In the genomic region with DNA sequence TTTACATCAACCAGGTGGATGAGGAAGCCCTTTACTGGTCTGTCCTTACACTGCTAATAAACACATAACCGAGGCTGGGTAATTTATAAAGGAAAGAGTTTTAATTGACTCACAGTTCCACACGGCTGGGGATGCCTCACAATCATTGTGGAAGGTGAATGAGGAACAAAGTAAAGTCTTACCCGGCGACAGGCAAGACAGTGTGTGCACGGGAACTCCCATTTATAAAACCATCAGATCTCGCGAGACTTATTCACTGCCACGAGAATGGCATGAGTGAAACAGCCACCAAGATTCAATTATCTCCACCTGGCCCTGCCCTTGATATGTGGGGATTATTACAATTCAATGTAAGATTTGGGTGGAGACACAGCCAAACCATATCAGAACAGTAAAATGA, we compare ENCODE assay signal across 15 cellular contexts.
DNase-seq lines count a peak whose midpoint lies in the region; ATAC-seq, FAIRE-seq and TF ChIP-seq lines count a peak whose summit lies in the region.
"Had no signal": no experiment of that assay in that cellular context is flagged by ENCODE, and none has a peak within 500 bp of the region (broad histone marks: within the 10 kb centered on the region; RNA-seq: fewer than 3 reads in every experiment).

No MANE protein-coding gene starts in this region.

- peak; percentile 87 for FAIRE-seq in GM12891 (lab: Jason Lieb, UNC)
- FAIRE-seq: kidney had no signal

- intact Hi-C loops in left colon (cut with DNase I, micrococcal nuclease) (no loop called here), esophagus squamous epithelium (cut with DNase I) (no loop called here), posterior cingulate gyrus (cut with DNase I) (loop anchor here (10.0 kb wide), 1 partner anchor 59 kb away; no protein-coding TSS in a partner anchor)
- intact Hi-C loops in CD4-positive, alpha-beta memory T cell (cut with micrococcal nuclease): loop anchor here (2.0 kb wide), 1 partner anchor 67 kb away; the partner anchor contains the start of gene GRAMD2B

- no peaks in the 10 kb centered on the region for H3K9me3 ChIP-seq in esophagus squamous epithelium
- no peaks in the 10 kb centered on the region for H3K9me3 ChIP-seq in CD4-positive, alpha-beta memory T cell (ENCODE audit: control insufficient read depth in 1 of 2, low read length in 2 of 2)
- H3K9me3 ChIP-seq: gastrocnemius medialis, SJCRH30, uterus had no signal

- no peak overlapping the region for H3K27ac ChIP-seq in esophagus squamous epithelium
- H3K27ac ChIP-seq in CD4-positive, alpha-beta memory T cell (ENCODE audit: low read depth, low read length): no peak overlapping the region
- H3K27ac ChIP-seq: gastrocnemius medialis, uterus had no signal

- no peak overlapping the region for H3K4me3 Mint-ChIP-seq in CD4-positive, alpha-beta memory T cell
- H3K4me3 Mint-ChIP-seq: activated CD4-positive, alpha-beta T cell treated with anti-CD3 and anti-CD28 coated beads for 36 hours; activated T-cell treated with anti-CD3 and anti-CD28 coated beads, Interleukin-2, amount 50 U/mL, for 72 hours; natural killer cell had no signal

- H3K27ac Mint-ChIP-seq in CD4-positive, alpha-beta memory T cell: peak overlapping the region in 1 of 7 donors; percentile 11
- H3K27ac Mint-ChIP-seq: activated CD4-positive, alpha-beta T cell treated with anti-CD3 and anti-CD28 coated beads for 36 hours; activated T-cell treated with anti-CD3 and anti-CD28 coated beads, Interleukin-2, amount 50 U/mL, for 72 hours; natural killer cell had no signal

- no peaks in the 10 kb centered on the region for H3K27me3 ChIP-seq in esophagus squamous epithelium
- H3K27me3 ChIP-seq in CD4-positive, alpha-beta memory T cell (ENCODE audit: insufficient read depth, low read length): no peaks in the 10 kb centered on the region
- H3K27me3 ChIP-seq: gastrocnemius medialis, SJCRH30, uterus had no signal

- peaks cover 3 to 13% (median 8%) of the 10 kb centered on the region in 3 donors for H3K4me1 ChIP-seq in esophagus squamous epithelium
- peaks cover 4% of the 10 kb centered on the region for H3K4me1 ChIP-seq in CD4-positive, alpha-beta memory T cell (ENCODE audit: insufficient read depth, low read length)
- H3K4me1 ChIP-seq: uterus had no signal

- no peak overlapping the region for H3K4me3 ChIP-seq in esophagus squamous epithelium
- no peak overlapping the region for H3K4me3 ChIP-seq in CD4-positive, alpha-beta memory T cell (ENCODE audit: low read length in 2 of 2)
- H3K4me3 ChIP-seq: gastrocnemius medialis, SJCRH30, uterus had no signal

- POLR2A ChIA-PET in CD4-positive, alpha-beta memory T cell (lab: Charles Lee; ENCODE audit: partially characterized antibody): no interaction called here

- 72 to 79% methylated on average over 6 to 8 of the region's 8 CpGs for WGBS in esophagus squamous epithelium, 2 donors

- CTCF ChIA-PET in CD4-positive, alpha-beta memory T cell (lab: Charles Lee; ENCODE audit: partially characterized antibody): interaction anchor here (0.9 to 8.6 kb wide), 7 partner anchors 13 to 183 kb away, joined by 3 to 70 read pairs (median 39); no protein-coding TSS in a partner anchor

- H3K9me3 Mint-ChIP-seq in CD4-positive, alpha-beta memory T cell: no peaks in the 10 kb centered on the region
- H3K9me3 Mint-ChIP-seq: activated T-cell treated with anti-CD3 and anti-CD28 coated beads, Interleukin-2, amount 50 U/mL, for 72 hours; natural killer cell had no signal

- no peak for TF ChIP-seq POLR2A in GM12891 (IDR thresholded peaks at IDR 0.05; ENCODE audit: low read depth, low read length)
- TF ChIP-seq POLR2A in esophagus squamous epithelium (IDR thresholded peaks at IDR 0.05): no peak

- ATAC-seq in GM21576 (IDR thresholded peaks at IDR 0.05; ENCODE audit: unreplicated experiment) (peak; percentile 35), left colon (peak; percentile 63)
- ATAC-seq: activated CD4-positive, alpha-beta T cell treated with anti-CD3 and anti-CD28 coated beads for 36 hours; activated T-cell treated with anti-CD3 and anti-CD28 coated beads, Interleukin-2, amount 50 U/mL, for 72 hours; gastrocnemius medialis; natural killer cell had no signal

- no peaks in the 10 kb centered on the region for H3K36me3 ChIP-seq in esophagus squamous epithelium
- H3K36me3 ChIP-seq in CD4-positive, alpha-beta memory T cell (ENCODE audit: insufficient read depth, low read length): no peaks in the 10 kb centered on the region
- H3K36me3 ChIP-seq: gastrocnemius medialis, SJCRH30, uterus had no signal

- DNase-seq in GM12891 (ENCODE audit: insufficient read length, low spot score): no peak
- DNase-seq in MV-4-11 (lab: John Stamatoyannopoulos, UW): peak; percentile 66
- DNase-seq in left colon: no peak
- DNase-seq in esophagus squamous epithelium (lab: John Stamatoyannopoulos, UW): no peak
- DNase-seq in posterior cingulate gyrus: no peak
- no peak for DNase-seq in GM03348 (ENCODE audit: low spot score)
- DNase-seq in CD4-positive, alpha-beta memory T cell: no peak
- DNase-seq: activated CD4-positive, alpha-beta T cell treated with anti-CD3 and anti-CD28 coated beads for 36 hours; activated T-cell treated with anti-CD3 and anti-CD28 coated beads, Interleukin-2, amount 50 U/mL, for 72 hours; gastrocnemius medialis; kidney; natural killer cell; SJCRH30; uterus had no signal

- H3K36me3 Mint-ChIP-seq in CD4-positive, alpha-beta memory T cell: no peaks in the 10 kb centered on the region
- H3K36me3 Mint-ChIP-seq: natural killer cell had no signal

- peaks cover 4 to 12% (median 5%) of the 10 kb centered on the region in 4 donors for H3K4me1 Mint-ChIP-seq in CD4-positive, alpha-beta memory T cell

- peaks cover 4 to 5% of the 10 kb centered on the region in 2 donors for H3K27me3 Mint-ChIP-seq in CD4-positive, alpha-beta memory T cell
- H3K27me3 Mint-ChIP-seq: activated CD4-positive, alpha-beta T cell treated with anti-CD3 and anti-CD28 coated beads for 36 hours had no signal

- no peak for TF ChIP-seq CTCF in esophagus squamous epithelium (IDR thresholded peaks at IDR 0.05)

TF ChIP-seq in GM12891, 5 proteins besides CTCF, POLR2A, EP300 and RAD21:
- TF ChIP-seq POU2F2 (IDR thresholded peaks at IDR 0.05; ENCODE audit: low read depth, low read length) (no peak), POLR2AphosphoS5 (IDR thresholded peaks at IDR 0.05; ENCODE audit: low read depth, low read length) (no peak), PAX5 (IDR thresholded peaks at IDR 0.05; ENCODE audit: insufficient read depth, low read length, severe bottlenecking) (no peak), TAF1 (IDR thresholded peaks at IDR 0.05; ENCODE audit: low read depth, low read length) (no peak), SPI1 (IDR thresholded peaks at IDR 0.05; ENCODE audit: low read depth, low read length) (no peak)
TF ChIP-seq in GM12891: peak in this region for 0.

Comparison
In these comparisons a context has a peak if more than half of its experiments do, and no peak if none do; other contexts are left out.
1. intact Hi-C loops: an anchor here in posterior cingulate gyrus (10.0 kb wide) and CD4-positive, alpha-beta memory T cell (2.0 kb wide); none called in left colon and esophagus squamous epithelium.